22 cellular contexts compared by ENCODE assay signal in the genomic region with DNA sequence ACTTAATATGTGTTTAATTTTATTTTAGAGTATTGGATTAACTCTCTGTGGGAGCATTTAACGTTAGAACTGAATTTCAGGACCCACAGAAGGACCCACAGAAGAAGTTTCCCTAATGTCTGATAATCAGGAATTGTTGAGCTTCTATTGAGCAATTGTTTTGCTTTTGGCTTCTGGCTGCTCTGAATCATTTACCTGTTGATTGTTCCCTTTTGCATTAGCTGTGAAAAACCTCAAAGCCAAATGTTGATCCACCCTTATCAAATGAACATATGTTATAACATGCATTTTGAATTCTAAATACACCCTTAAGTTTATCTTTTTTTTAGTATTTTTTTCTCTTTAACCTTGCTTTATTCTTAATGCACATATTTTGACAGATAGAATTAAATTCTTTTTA.
"Had no signal": no experiment of that assay in that cellular context is flagged by ENCODE, and none has a peak within 500 bp of the region (broad histone marks: within the 10 kb centered on the region; RNA-seq: fewer than 3 reads in every experiment).

No MANE protein-coding gene starts in this region.

- H3K36me3 ChIP-seq: gastroesophageal sphincter, lower lobe of right lung had no signal

- H3K4me1 ChIP-seq: lower lobe of right lung had no signal

- FAIRE-seq: endometrium, kidney had no signal

- H3K27ac Mint-ChIP-seq: effector memory CD8-positive, alpha-beta T cell; endodermal cell; mesothelial cell of epicardium; naive B cell had no signal

- H3K4me3 ChIP-seq: coronary artery, esophagus muscularis mucosa, gastroesophageal sphincter, heart left ventricle, hepatocyte, lower lobe of right lung, mucosa of descending colon had no signal

- DNase-seq: cerebellar nuclear complex; effector CD8-positive, alpha-beta T cell; effector memory CD8-positive, alpha-beta T cell; endodermal cell; heart left ventricle; immature natural killer cell; islet precursor cell; kidney; kidney glomerular epithelial cell; left cardiac atrium; left ventricle myocardium superior; lower lobe of right lung; mesenchymal stem cell; mucosa of descending colon; naive B cell had no signal

- H3K9me3 ChIP-seq: esophagus muscularis mucosa, gastroesophageal sphincter, heart left ventricle, lower lobe of right lung, mucosa of descending colon had no signal

- H3K4me3 Mint-ChIP-seq: effector memory CD8-positive, alpha-beta T cell; endodermal cell; immature natural killer cell; mesothelial cell of epicardium; naive B cell had no signal

- H3K27ac ChIP-seq: coronary artery, esophagus muscularis mucosa, foreskin keratinocyte, gastroesophageal sphincter, hepatocyte, lower lobe of right lung had no signal

- H3K36me3 Mint-ChIP-seq: naive B cell had no signal

- H3K27me3 ChIP-seq: esophagus muscularis mucosa, foreskin keratinocyte, gastroesophageal sphincter, heart left ventricle, hepatocyte had no signal

- H3K9me3 Mint-ChIP-seq: effector memory CD8-positive, alpha-beta T cell; endodermal cell; immature natural killer cell; mesothelial cell of epicardium; naive B cell had no signal

- H3K4me1 Mint-ChIP-seq: naive B cell had no signal

- ATAC-seq: effector memory CD8-positive, alpha-beta T cell; foreskin keratinocyte; gastroesophageal sphincter; left cardiac atrium; lower lobe of right lung; mucosa of descending colon had no signal
